ENCODE assay signal across 27 cellular contexts in genomic region chr6:21733311-21733710, GRCh38.
DNase-seq lines count a peak whose midpoint lies in the region; ATAC-seq, FAIRE-seq and TF ChIP-seq lines count a peak whose summit lies in the region.
"Had no signal": no experiment of that assay in that cellular context is flagged by ENCODE, and none has a peak within 500 bp of the region (broad histone marks: within the 10 kb centered on the region; RNA-seq: fewer than 3 reads in every experiment).

No MANE protein-coding gene starts in this region.

- peak overlapping the region; percentile 66 for H3K27ac Mint-ChIP-seq in MCF 10A (ENCODE audit: low read depth, unreplicated experiment)
- H3K27ac Mint-ChIP-seq in astrocyte (ENCODE audit: unreplicated experiment), result no peak overlapping the region
- H3K27ac Mint-ChIP-seq: activated naive CD4-positive, alpha-beta T cell treated with anti-CD3 and anti-CD28 coated beads, Interleukin-2, amount 10 ng/mL, durations not matched to agents 7 days and 5 days; activated T-cell treated with anti-CD3 and anti-CD28 coated beads, Interleukin-2, amount 50 U/mL, for 24 hours; B cell; stimulated activated naive B cell treated with anti-CD40 and anti-IgM and Interleukin-4, amounts not matched to agents 10 μg/mL and 1 μg/mL and 100 μg/mL, for 72 hours had no signal

- CTCF ChIA-PET in MCF 10A (lab: Yijun Ruan, JAX), result interaction anchor here (0.5 to 0.8 kb wide), 4 partner anchors 124 to 163 kb away, joined by 3 to 4 read pairs (median 4); no protein-coding TSS in a partner anchor
- CTCF ChIA-PET in mammary epithelial cell (lab: Charles Lee; ENCODE audit: low non-redundant PET), result no interaction called here

- no peaks in the 10 kb centered on the region for H3K9me3 ChIP-seq in mammary epithelial cell (replicated peaks; ENCODE audit: insufficient read depth, low read length)
- no peaks in the 10 kb centered on the region for H3K9me3 ChIP-seq in astrocyte (ENCODE audit: insufficient read depth, low read depth, low read length)
- H3K9me3 ChIP-seq in iPS-20b (ENCODE audit: insufficient read depth, low read depth, low read length), result no peaks in the 10 kb centered on the region
- H3K9me3 ChIP-seq in spleen, result no peaks in the 10 kb centered on the region
- H3K9me3 ChIP-seq: lower lobe of right lung, psoas muscle, thoracic aorta had no signal

- H3K4me3 ChIP-seq in mammary epithelial cell (replicated peaks in 1 of 3; ENCODE audit: insufficient read depth in 1 of 3, low read depth in 2 of 3, low read length in 3 of 3) (no peak overlapping the region), astrocyte (ENCODE audit: insufficient read depth, low read depth, low read length) (no peak overlapping the region), iPS-20b (ENCODE audit: low read length) (no peak overlapping the region), spleen (no peak overlapping the region)
- H3K4me3 ChIP-seq: lower lobe of right lung, psoas muscle, skin epidermis, thoracic aorta had no signal

- no peaks in the 10 kb centered on the region for H3K36me3 ChIP-seq in mammary epithelial cell (ENCODE audit: insufficient read depth, low read length)
- no peaks in the 10 kb centered on the region for H3K36me3 ChIP-seq in astrocyte (ENCODE audit: insufficient read depth, low read length)
- no peaks in the 10 kb centered on the region for H3K36me3 ChIP-seq in iPS-20b (ENCODE audit: insufficient read depth, low read depth, low read length)
- no peaks in the 10 kb centered on the region for H3K36me3 ChIP-seq in spleen
- H3K36me3 ChIP-seq: lower lobe of right lung, thoracic aorta had no signal

- DNase-seq in MCF 10A (ENCODE audit: unreplicated experiment) (no peak), mammary epithelial cell (no peak), astrocyte (ENCODE audit: low read depth) (peak; percentile 62), superior temporal gyrus (ENCODE audit: extremely low spot score) (no peak), H4 (ENCODE audit: low spot score) (no peak), spleen (no peak)
- DNase-seq: activated CD4-positive, CD25-positive, alpha-beta regulatory T cell treated with anti-CD3 and anti-CD28 coated beads, Interleukin-2, amount 50 U/mL, for 72 hours; activated naive CD4-positive, alpha-beta T cell treated with anti-CD3 and anti-CD28 coated beads, Interleukin-2, amount 10 ng/mL, durations not matched to agents 7 days and 5 days; activated T-cell treated with anti-CD3 and anti-CD28 coated beads, Interleukin-2, amount 50 U/mL, for 24 hours; anterior cingulate cortex; DMS79 treated with DMSO at 0.1 percent for 48 hours; erythroblast; lower lobe of right lung; NCI-H1092 treated with DMSO at 0.1 percent for 48 hours; NCI-H510A; psoas muscle; stimulated activated naive B cell treated with anti-CD40 and anti-IgM and Interleukin-4, amounts not matched to agents 10 μg/mL and 1 μg/mL and 100 μg/mL, for 72 hours had no signal

- no peak overlapping the region for H3K4me2 ChIP-seq in mammary epithelial cell (ENCODE audit: insufficient read depth, low read depth, low read length)
- peak overlapping the region; percentile 69 for H3K4me2 ChIP-seq in astrocyte (ENCODE audit: low read length)

- no peaks in the 10 kb centered on the region for H3K9me3 Mint-ChIP-seq in MCF 10A (ENCODE audit: unreplicated experiment)
- H3K9me3 Mint-ChIP-seq in astrocyte (ENCODE audit: unreplicated experiment), result no peaks in the 10 kb centered on the region
- H3K9me3 Mint-ChIP-seq: activated naive CD4-positive, alpha-beta T cell treated with anti-CD3 and anti-CD28 coated beads, Interleukin-2, amount 10 ng/mL, durations not matched to agents 7 days and 5 days; activated T-cell treated with anti-CD3 and anti-CD28 coated beads, Interleukin-2, amount 50 U/mL, for 24 hours; stimulated activated naive B cell treated with anti-CD40 and anti-IgM and Interleukin-4, amounts not matched to agents 10 μg/mL and 1 μg/mL and 100 μg/mL, for 72 hours had no signal

- no peak overlapping the region for H3K4me3 Mint-ChIP-seq in MCF 10A (ENCODE audit: unreplicated experiment)
- H3K4me3 Mint-ChIP-seq in astrocyte (ENCODE audit: unreplicated experiment), result no peak overlapping the region
- H3K4me3 Mint-ChIP-seq: activated naive CD4-positive, alpha-beta T cell treated with anti-CD3 and anti-CD28 coated beads, Interleukin-2, amount 10 ng/mL, durations not matched to agents 7 days and 5 days; activated T-cell treated with anti-CD3 and anti-CD28 coated beads, Interleukin-2, amount 50 U/mL, for 24 hours; B cell; stimulated activated naive B cell treated with anti-CD40 and anti-IgM and Interleukin-4, amounts not matched to agents 10 μg/mL and 1 μg/mL and 100 μg/mL, for 72 hours had no signal

- H3K36me3 Mint-ChIP-seq in MCF 10A (ENCODE audit: insufficient read depth, unreplicated experiment), result no peaks in the 10 kb centered on the region
- no peaks in the 10 kb centered on the region for H3K36me3 Mint-ChIP-seq in astrocyte (ENCODE audit: low read depth, unreplicated experiment)
- H3K36me3 Mint-ChIP-seq: activated naive CD4-positive, alpha-beta T cell treated with anti-CD3 and anti-CD28 coated beads, Interleukin-2, amount 10 ng/mL, durations not matched to agents 7 days and 5 days; stimulated activated naive B cell treated with anti-CD40 and anti-IgM and Interleukin-4, amounts not matched to agents 10 μg/mL and 1 μg/mL and 100 μg/mL, for 72 hours had no signal

- H3K9ac ChIP-seq in mammary epithelial cell (ENCODE audit: insufficient read depth, low read length) (no peak overlapping the region), astrocyte (ENCODE audit: low read length) (no peak overlapping the region), iPS-20b (ENCODE audit: low read depth, low read length) (peak overlapping the region; percentile 33; the same call in 1 of the 2 replicates)

- dilution Hi-C loops in mammary epithelial cell (cut with HindIII; ENCODE audit: low sequenced_read_pairs), result no loop called here

- no peaks in the 10 kb centered on the region for H3K27me3 ChIP-seq in mammary epithelial cell (ENCODE audit: insufficient read depth, low read length)
- no peaks in the 10 kb centered on the region for H3K27me3 ChIP-seq in astrocyte (ENCODE audit: insufficient read depth, low read length)
- no peaks in the 10 kb centered on the region for H3K27me3 ChIP-seq in iPS-20b (ENCODE audit: insufficient read depth, low read length)
- H3K27me3 ChIP-seq in spleen (replicated peaks in 1 of 7), result no peaks in the 10 kb centered on the region

- H3K27ac ChIP-seq in mammary epithelial cell (ENCODE audit: insufficient read depth, low read depth, low read length) (no peak overlapping the region), astrocyte (ENCODE audit: low read depth, low read length) (peak overlapping the region; percentile 34), iPS-20b (ENCODE audit: low read length) (no peak overlapping the region), spleen (no peak overlapping the region)
- H3K27ac ChIP-seq: 22Rv1, lower lobe of right lung, psoas muscle, skin epidermis, thoracic aorta had no signal

- in situ Hi-C loops in mammary epithelial cell (cut with MboI; ENCODE audit: low sequenced_read_pairs in 2 of 2), result no loop called here

- H3K4me1 ChIP-seq in mammary epithelial cell (ENCODE audit: insufficient read depth, low read length), result peaks cover 34% of the 10 kb centered on the region
- peaks cover 35% of the 10 kb centered on the region for H3K4me1 ChIP-seq in astrocyte (ENCODE audit: insufficient read depth, low read length)
- H3K4me1 ChIP-seq in iPS-20b (ENCODE audit: insufficient read depth, low read length), result peaks cover 44% of the 10 kb centered on the region
- peaks cover 0 to 3% (median 0%) of the 10 kb centered on the region in 6 donors for H3K4me1 ChIP-seq in spleen
- H3K4me1 ChIP-seq: psoas muscle had no signal

- no peak for FAIRE-seq in astrocyte (lab: Jason Lieb, UNC)
- FAIRE-seq: frontal cortex, GM12891, HTR-8/SVneo, keratinocyte had no signal

- no TSS peak for BruUV-seq in MCF 10A (replicated peaks; lab: Mats Ljungman, UMichigan)
- BruUV-seq in mammary epithelial cell (replicated peaks; lab: Mats Ljungman, UMichigan), result no TSS peak

- peaks cover 19% of the 10 kb centered on the region for H3K4me1 Mint-ChIP-seq in MCF 10A (ENCODE audit: insufficient read depth, unreplicated experiment)
- H3K4me1 Mint-ChIP-seq in astrocyte (ENCODE audit: low read depth, unreplicated experiment), result peaks cover 42% of the 10 kb centered on the region
- H3K4me1 Mint-ChIP-seq: activated naive CD4-positive, alpha-beta T cell treated with anti-CD3 and anti-CD28 coated beads, Interleukin-2, amount 10 ng/mL, durations not matched to agents 7 days and 5 days; B cell; stimulated activated naive B cell treated with anti-CD40 and anti-IgM and Interleukin-4, amounts not matched to agents 10 μg/mL and 1 μg/mL and 100 μg/mL, for 72 hours had no signal

- H4K20me1 ChIP-seq in mammary epithelial cell (ENCODE audit: insufficient read depth, low read length), result no peaks in the 10 kb centered on the region
- H4K20me1 ChIP-seq in astrocyte (ENCODE audit: insufficient read depth, low read length), result peaks cover 9% of the 10 kb centered on the region

- no peak for ATAC-seq in GM21367 (IDR thresholded peaks at IDR 0.05; ENCODE audit: unreplicated experiment)
- ATAC-seq: lower lobe of right lung; psoas muscle; stimulated activated naive B cell treated with anti-CD40 and anti-IgM and Interleukin-4, amounts not matched to agents 10 μg/mL and 1 μg/mL and 100 μg/mL, for 72 hours had no signal

- 43% methylated on average over 1 of the region's 1 CpG for WGBS in mammary epithelial cell (ENCODE audit: low coverage, missing lambda C conversion rate)
- WGBS in spleen, 5 donors, result 76 to 83% (median 77%) methylated on average over 1 of the region's 1 CpG

- TF ChIP-seq POLR2A in spleen (IDR thresholded peaks at IDR 0.05), result no peak

- H3K79me2 ChIP-seq in mammary epithelial cell (ENCODE audit: insufficient read depth, low read length) (no peaks in the 10 kb centered on the region), astrocyte (ENCODE audit: insufficient read depth, low read length) (peaks cover 51% of the 10 kb centered on the region)

- TF ChIP-seq CTCF in MCF 10A (IDR thresholded peaks at IDR 0.05; ENCODE audit: unreplicated experiment), result no peak
- TF ChIP-seq CTCF in mammary epithelial cell (conservative IDR thresholded peaks at IDR 0.05 in 1 of 2, IDR thresholded peaks at IDR 0.05 in 1 of 2; ENCODE audit: extremely low read depth in 1 of 2, insufficient read depth in 1 of 2, low read depth in 1 of 2, low read length in 2 of 2), result no peak
- TF ChIP-seq CTCF in astrocyte (IDR thresholded peaks at IDR 0.05; ENCODE audit: insufficient read depth, low read depth, low read length), result no peak
- no peak for TF ChIP-seq CTCF in spleen (IDR thresholded peaks at IDR 0.05 in 8 of 11, conservative IDR thresholded peaks at IDR 0.05 in 3 of 11)

- POLR2A ChIA-PET in MCF 10A (lab: Yijun Ruan, JAX), result interaction anchor here (0.8 to 3.2 kb wide), 5 partner anchors 9 to 359 kb away, joined by 3 to 18 read pairs (median 3); no protein-coding TSS in a partner anchor

- H3K27me3 Mint-ChIP-seq in MCF 10A (ENCODE audit: insufficient read depth, unreplicated experiment) (no peaks in the 10 kb centered on the region), astrocyte (ENCODE audit: low read depth, unreplicated experiment) (no peaks in the 10 kb centered on the region)
- H3K27me3 Mint-ChIP-seq: activated naive CD4-positive, alpha-beta T cell treated with anti-CD3 and anti-CD28 coated beads, Interleukin-2, amount 10 ng/mL, durations not matched to agents 7 days and 5 days; B cell; stimulated activated naive B cell treated with anti-CD40 and anti-IgM and Interleukin-4, amounts not matched to agents 10 μg/mL and 1 μg/mL and 100 μg/mL, for 72 hours had no signal

- H2AFZ ChIP-seq in mammary epithelial cell (ENCODE audit: low read depth, low read length), result no peak overlapping the region
- no peak overlapping the region for H2AFZ ChIP-seq in astrocyte (ENCODE audit: low read depth, low read length)

- intact Hi-C loops in MCF 10A (cut with micrococcal nuclease), result no loop called here
- intact Hi-C loops in mammary epithelial cell (cut with micrococcal nuclease), result loop anchor here (5.0 kb wide), 1 partner anchor 61 kb away; no protein-coding TSS in a partner anchor
- intact Hi-C loops in spleen (cut with DNase I; ENCODE audit: low total_unique reads), result no loop called here
